ENCODE assay signal across 1 cellular context in the genomic region with DNA sequence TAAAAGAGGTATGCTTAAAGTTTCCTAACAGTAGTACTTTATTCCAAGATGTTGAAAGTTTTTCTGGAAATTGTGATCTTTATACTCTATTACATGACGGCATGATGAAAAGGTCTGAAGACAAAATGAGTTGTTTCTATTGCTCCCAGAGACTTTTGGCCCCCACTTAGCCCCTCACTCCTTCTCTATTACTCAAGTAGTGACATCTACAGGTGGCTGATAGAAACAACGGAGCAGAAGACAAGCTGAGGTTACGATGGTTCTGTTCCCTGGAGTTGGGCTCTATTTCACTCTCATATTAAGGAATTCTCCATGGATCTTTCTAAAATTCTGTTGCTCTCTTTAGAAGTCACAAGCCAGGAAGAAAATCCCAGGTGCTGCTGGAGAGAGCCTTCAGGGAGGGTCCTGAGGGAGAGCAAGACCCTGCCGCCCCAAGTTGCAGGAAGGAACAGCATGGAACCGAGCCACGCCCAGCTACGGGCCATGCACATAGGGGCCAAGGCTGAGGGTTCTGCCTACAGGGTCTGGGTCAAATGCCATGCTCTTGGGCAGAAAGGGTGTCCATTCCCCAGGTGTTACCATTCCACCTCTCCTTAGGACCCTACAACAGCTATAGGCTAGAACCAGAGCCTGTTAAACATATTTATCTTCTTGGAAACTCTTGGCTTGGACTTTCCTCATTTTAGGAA.
TF ChIP-seq lines count a peak whose summit lies in the region.

No MANE protein-coding gene starts in this region.

TF ChIP-seq in WTC11, 78 proteins besides CTCF, POLR2A, EP300 and RAD21:
- TF ChIP-seq JUN (CRISPR knock-in tag; IDR thresholded peaks at IDR 0.05) = no peak
- TF ChIP-seq, protein P1, sequence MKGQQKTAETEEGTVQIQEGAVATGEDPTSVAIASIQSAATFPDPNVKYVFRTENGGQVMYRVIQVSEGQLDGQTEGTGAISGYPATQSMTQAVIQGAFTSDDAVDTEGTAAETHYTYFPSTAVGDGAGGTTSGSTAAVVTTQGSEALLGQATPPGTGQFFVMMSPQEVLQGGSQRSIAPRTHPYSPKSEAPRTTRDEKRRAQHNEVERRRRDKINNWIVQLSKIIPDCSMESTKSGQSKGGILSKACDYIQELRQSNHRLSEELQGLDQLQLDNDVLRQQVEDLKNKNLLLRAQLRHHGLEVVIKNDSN (CRISPR knock-in tag; IDR thresholded peaks at IDR 0.05) = no peak
- TF ChIP-seq, protein P2, sequence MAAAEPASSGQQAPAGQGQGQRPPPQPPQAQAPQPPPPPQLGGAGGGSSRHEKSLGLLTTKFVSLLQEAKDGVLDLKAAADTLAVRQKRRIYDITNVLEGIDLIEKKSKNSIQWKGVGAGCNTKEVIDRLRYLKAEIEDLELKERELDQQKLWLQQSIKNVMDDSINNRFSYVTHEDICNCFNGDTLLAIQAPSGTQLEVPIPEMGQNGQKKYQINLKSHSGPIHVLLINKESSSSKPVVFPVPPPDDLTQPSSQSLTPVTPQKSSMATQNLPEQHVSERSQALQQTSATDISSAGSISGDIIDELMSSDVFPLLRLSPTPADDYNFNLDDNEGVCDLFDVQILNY (CRISPR knock-in tag; IDR thresholded peaks at IDR 0.05) = no peak
